ENCODE assay signal across 18 cellular contexts in the genomic region with DNA sequence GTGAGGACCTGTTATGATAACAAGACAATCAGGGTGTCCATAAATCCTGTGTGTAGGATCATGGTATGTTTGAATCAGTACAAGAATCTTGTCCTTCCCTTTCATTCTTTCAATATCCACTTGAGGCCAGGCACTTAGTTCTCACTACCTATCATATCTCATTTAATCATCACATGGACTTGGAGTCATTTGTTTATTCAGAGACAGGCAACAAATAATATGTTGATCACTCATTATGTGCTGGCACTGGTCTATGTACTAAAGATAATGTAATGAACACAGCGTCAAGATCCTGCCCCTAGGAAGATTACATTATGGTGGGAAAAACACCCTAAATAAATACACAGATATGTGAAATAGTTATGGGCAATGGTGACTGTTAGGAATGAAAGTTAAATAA.
DNase-seq lines count a peak whose midpoint lies in the region; ATAC-seq, FAIRE-seq and TF ChIP-seq lines count a peak whose summit lies in the region.
"Had no signal": no experiment of that assay in that cellular context is flagged by ENCODE, and none has a peak within 500 bp of the region (broad histone marks: within the 10 kb centered on the region; RNA-seq: fewer than 3 reads in every experiment).

No MANE protein-coding gene starts in this region.

- POLR2A ChIA-PET in H1 (lab: Charles Lee; ENCODE audit: partially characterized antibody) = no interaction called here

- H3K79me1 ChIP-seq in H1 (ENCODE audit: low read depth, low read length) = no peaks in the 10 kb centered on the region

- TF ChIP-seq CTCF in OCI-LY1 (IDR thresholded peaks at IDR 0.05; ENCODE audit: low read length) = no peak
- no peak for TF ChIP-seq CTCF in H1 (IDR thresholded peaks at IDR 0.05; ENCODE audit: control extremely low read depth in 1 of 3, insufficient read depth in 1 of 3, low read depth in 1 of 3, low read length in 3 of 3)
- no peak for TF ChIP-seq CTCF in heart left ventricle (IDR thresholded peaks at IDR 0.05)

- no peak overlapping the region for H3K4ac ChIP-seq in H1 (replicated peaks; ENCODE audit: insufficient read length, low read depth, low read length)

- H4K91ac ChIP-seq in H1 (replicated peaks; ENCODE audit: insufficient read length, low read length) = no peak overlapping the region

- no peak for TF ChIP-seq RAD21 in H1 (IDR thresholded peaks at IDR 0.05 in 1 of 2, conservative IDR thresholded peaks at IDR 0.05 in 1 of 2; ENCODE audit: low read depth in 2 of 2, low read length in 2 of 2)

- TF ChIP-seq POLR2A in H1 (IDR thresholded peaks at IDR 0.05; ENCODE audit: control extremely low read depth in 1 of 2, low read depth in 2 of 2, low read length in 2 of 2) (no peak), heart left ventricle (IDR thresholded peaks at IDR 0.05) (no peak)

- no peaks in the 10 kb centered on the region for H3K4me1 Mint-ChIP-seq in stimulated activated naive CD8-positive, alpha-beta T cell treated with anti-CD3 and anti-CD28 coated beads, Interleukin-15, Interleukin-2, amounts not matched to agents 100 ng/mL and 50 ng/mL, for 24 hours (ENCODE audit: low read depth)
- no peaks in the 10 kb centered on the region for H3K4me1 Mint-ChIP-seq in stimulated activated naive CD8-positive, alpha-beta T cell treated with anti-CD3 and anti-CD28 coated beads, Interleukin-15, amount 100 ng/mL, for 72 hours

- H3K9ac ChIP-seq in OCI-LY1 (ENCODE audit: low read length) = no peak overlapping the region; the same call in 1 of the 2 replicates
- H3K9ac ChIP-seq in H1 (replicated peaks in 1 of 4; ENCODE audit: extremely low read depth in 1 of 4, low read depth in 3 of 4, low read length in 3 of 4) = no peak overlapping the region

- CTCF ChIA-PET in H1 (lab: Charles Lee; ENCODE audit: partially characterized antibody) = no interaction called here

- H3K14ac ChIP-seq in H1 (ENCODE audit: insufficient read length) = no peak overlapping the region

- no peaks in the 10 kb centered on the region for H3K27me3 Mint-ChIP-seq in stimulated activated naive CD8-positive, alpha-beta T cell treated with anti-CD3 and anti-CD28 coated beads, Interleukin-15, Interleukin-2, amounts not matched to agents 100 ng/mL and 50 ng/mL, for 24 hours
- H3K27me3 Mint-ChIP-seq in stimulated activated naive CD8-positive, alpha-beta T cell treated with anti-CD3 and anti-CD28 coated beads, Interleukin-15, amount 100 ng/mL, for 72 hours = no peaks in the 10 kb centered on the region
- H3K27me3 Mint-ChIP-seq: CD4-positive, alpha-beta T cell had no signal

- H3K9me3 ChIP-seq in OCI-LY1 (ENCODE audit: low read length) = peaks cover 5% of the 10 kb centered on the region; the same call in 1 of the 2 replicates
- H3K9me3 ChIP-seq in H1 (ENCODE audit: insufficient read depth in 2 of 2, low read depth in 1 of 2, low read length in 1 of 2) = no peaks in the 10 kb centered on the region; a peak in 1 of 4 replicates
- no peaks in the 10 kb centered on the region for H3K9me3 ChIP-seq in heart left ventricle
- H3K9me3 ChIP-seq: Caco-2, HAP-1 had no signal

- no peak overlapping the region for H2BK5ac ChIP-seq in H1 (ENCODE audit: low read depth, low read length)

- H3K36me3 Mint-ChIP-seq in stimulated activated naive CD8-positive, alpha-beta T cell treated with anti-CD3 and anti-CD28 coated beads, Interleukin-15, Interleukin-2, amounts not matched to agents 100 ng/mL and 50 ng/mL, for 24 hours (ENCODE audit: low read depth) = no peaks in the 10 kb centered on the region

- no peaks in the 10 kb centered on the region for H3K36me3 ChIP-seq in OCI-LY1 (ENCODE audit: insufficient read depth, low read length)
- H3K36me3 ChIP-seq in H1 (ENCODE audit: control insufficient read depth in 2 of 4, insufficient read depth in 4 of 4, low read length in 3 of 4) = no peaks in the 10 kb centered on the region
- no peaks in the 10 kb centered on the region for H3K36me3 ChIP-seq in heart left ventricle
- H3K36me3 ChIP-seq: HAP-1 had no signal

- no peak overlapping the region for H4K5ac ChIP-seq in H1 (ENCODE audit: insufficient read length, low read depth, low read length)

- ATAC-seq in stimulated activated naive CD8-positive, alpha-beta T cell treated with anti-CD3 and anti-CD28 coated beads, Interleukin-15, amount 100 ng/mL, for 72 hours = no peak
- no peak for ATAC-seq in heart left ventricle
- ATAC-seq: A549 had no signal

- TF ChIP-seq EP300 in H1 (IDR thresholded peaks at IDR 0.05; ENCODE audit: borderline replicate concordance in 1 of 2, low read depth in 2 of 2, low read length in 2 of 2) = no peak

- peak overlapping the region; percentile 26 for H3K27ac Mint-ChIP-seq in stimulated activated naive CD8-positive, alpha-beta T cell treated with anti-CD3 and anti-CD28 coated beads, Interleukin-15, Interleukin-2, amounts not matched to agents 100 ng/mL and 50 ng/mL, for 24 hours
- H3K27ac Mint-ChIP-seq in stimulated activated naive CD8-positive, alpha-beta T cell treated with anti-CD3 and anti-CD28 coated beads, Interleukin-15, amount 100 ng/mL, for 72 hours = no peak overlapping the region
- H3K27ac Mint-ChIP-seq: CD4-positive, alpha-beta T cell had no signal

- H3K4me3 ChIP-seq in OCI-LY1 (ENCODE audit: low read depth, low read length, poor library complexity, severe bottlenecking) = no peak overlapping the region
- H3K4me3 ChIP-seq in H1 (ENCODE audit: extremely low read depth in 1 of 4, insufficient read depth in 2 of 4, low read depth in 3 of 4, low read length in 4 of 4) = no peak overlapping the region
- H3K4me3 ChIP-seq in heart left ventricle = no peak overlapping the region
- H3K4me3 ChIP-seq: A549, HAP-1 had no signal

- no peaks in the 10 kb centered on the region for H3K9me2 ChIP-seq in OCI-LY1 (ENCODE audit: low read depth, low read length)

- no peak overlapping the region for H2BK15ac ChIP-seq in H1 (ENCODE audit: low read length)

- H4K8ac ChIP-seq in H1 (ENCODE audit: extremely low read depth, insufficient read depth, low read length) = no peak overlapping the region

- H2BK20ac ChIP-seq in H1 (ENCODE audit: low read length) = peak overlapping the region; percentile 76; the same call in 1 of the 2 replicates

- H2AK5ac ChIP-seq in H1 (ENCODE audit: low read depth, low read length) = 0 out of 2 replicates have a peak overlapping the region, but pooled peaks have one; percentile 42

- H2BK12ac ChIP-seq in H1 (ENCODE audit: low read depth, low read length) = peak overlapping the region; percentile 54; the same call in 1 of the 2 replicates

- H3K79me2 ChIP-seq in OCI-LY1 (ENCODE audit: insufficient read depth, low read length) (no peaks in the 10 kb centered on the region), H1 (ENCODE audit: control insufficient read depth in 1 of 2, insufficient read depth in 2 of 2, low read length in 2 of 2) (no peaks in the 10 kb centered on the region)

- H3K27me3 ChIP-seq in OCI-LY1 (ENCODE audit: insufficient read depth, low read length) = no peaks in the 10 kb centered on the region
- no peaks in the 10 kb centered on the region for H3K27me3 ChIP-seq in H1 (replicated peaks in 1 of 4; ENCODE audit: control insufficient read depth in 3 of 4, extremely low read depth in 1 of 4, insufficient read depth in 3 of 4, low read length in 3 of 4)
- H3K27me3 ChIP-seq in heart left ventricle = no peaks in the 10 kb centered on the region

- H3F3A ChIP-seq in OCI-LY1 (ENCODE audit: insufficient read depth, low read length) = peaks cover 8% of the 10 kb centered on the region

- no peak overlapping the region for H2BK120ac ChIP-seq in H1 (replicated peaks; ENCODE audit: low read depth, low read length)

- WGBS in H1 (ENCODE audit: extremely low coverage in 1 of 2, insufficient coverage in 1 of 2, insufficient read length in 1 of 2, insufficient replicate concordance in 2 of 2, low coverage in 1 of 2, low lambda C conversion rate in 2 of 2, missing lambda C conversion rate in 1 of 2), 2 experiments = 92% methylated on average over 1 of the region's 1 CpG; no CpG with 5 or more reads in 1 of the 2 experiments
- 86 to 93% (median 90%) methylated on average over 1 of the region's 1 CpG for WGBS in heart left ventricle, 4 donors

- H3K4me3 Mint-ChIP-seq in stimulated activated naive CD8-positive, alpha-beta T cell treated with anti-CD3 and anti-CD28 coated beads, Interleukin-15, Interleukin-2, amounts not matched to agents 100 ng/mL and 50 ng/mL, for 24 hours = no peak overlapping the region
- H3K4me3 Mint-ChIP-seq in stimulated activated naive CD8-positive, alpha-beta T cell treated with anti-CD3 and anti-CD28 coated beads, Interleukin-15, amount 100 ng/mL, for 72 hours = no peak overlapping the region
- H3K4me3 Mint-ChIP-seq: CD4-positive, alpha-beta T cell had no signal

- no peak for FAIRE-seq in H1 (lab: Jason Lieb, UNC)
- FAIRE-seq: A549, D721Med had no signal

- H3K9me3 Mint-ChIP-seq in stimulated activated naive CD8-positive, alpha-beta T cell treated with anti-CD3 and anti-CD28 coated beads, Interleukin-15, Interleukin-2, amounts not matched to agents 100 ng/mL and 50 ng/mL, for 24 hours = no peaks in the 10 kb centered on the region
- H3K9me3 Mint-ChIP-seq in stimulated activated naive CD8-positive, alpha-beta T cell treated with anti-CD3 and anti-CD28 coated beads, Interleukin-15, amount 100 ng/mL, for 72 hours = no peaks in the 10 kb centered on the region
- H3K9me3 Mint-ChIP-seq: CD4-positive, alpha-beta T cell had no signal

- no peak for DNase-seq in stimulated activated naive CD8-positive, alpha-beta T cell treated with anti-CD3 and anti-CD28 coated beads, Interleukin-15, amount 100 ng/mL, for 72 hours
- DNase-seq in H1 (ENCODE audit: low read depth in 1 of 2, low spot score in 2 of 2) (no peak), germinal center (ENCODE audit: low spot score) (no peak), heart left ventricle (no peak), SIG-M5 (lab: John Stamatoyannopoulos, UW) (no peak)
- DNase-seq in activated naive CD4-positive, alpha-beta T cell (lab: John Stamatoyannopoulos, UW) = no peak
- DNase-seq: AML-193; Caco-2; CD4-positive, alpha-beta T cell; GDM1; GOT3 had no signal

- H2AFZ ChIP-seq in OCI-LY1 (ENCODE audit: low read length) = no peak overlapping the region
- H2AFZ ChIP-seq in H1 (ENCODE audit: low read length) = no peak overlapping the region

- H3K4me1 ChIP-seq in OCI-LY1 (ENCODE audit: insufficient read depth, low read length, severe bottlenecking) (peaks cover 55% of the 10 kb centered on the region), H1 (replicated peaks in 1 of 4; ENCODE audit: control insufficient read depth in 3 of 4, insufficient read depth in 4 of 4, low read length in 3 of 4) (peaks cover 0 to 8% (median 4%) of the 10 kb centered on the region in 4 experiments; a peak in 5 of 7 replicates), heart left ventricle (no peaks in the 10 kb centered on the region)
- H3K4me1 ChIP-seq: Caco-2, HAP-1 had no signal

- H3K4me2 ChIP-seq in OCI-LY1 (ENCODE audit: low read length) = no peak overlapping the region
- H3K4me2 ChIP-seq in H1 (ENCODE audit: insufficient read depth in 1 of 2, low read depth in 2 of 2, low read length in 2 of 2) = no peak overlapping the region
- H3K4me2 ChIP-seq: A549 had no signal

- H3K56ac ChIP-seq in H1 (replicated peaks; ENCODE audit: insufficient read length, low read depth, low read length) = no peak overlapping the region

- H3K23ac ChIP-seq in H1 (ENCODE audit: insufficient read length) = no peak overlapping the region

- no peaks in the 10 kb centered on the region for H3K23me2 ChIP-seq in H1 (ENCODE audit: low read depth, low read length)

- intact Hi-C loops in heart left ventricle (cut with DNase I) = no loop called here

- peak overlapping the region; percentile 91 for H3K27ac ChIP-seq in OCI-LY1 (ENCODE audit: low read depth, low read length, poor library complexity, severe bottlenecking)
- H3K27ac ChIP-seq in H1 (ENCODE audit: low read depth, low read length) = no peak overlapping the region
- H3K27ac ChIP-seq in heart left ventricle = no peak overlapping the region
- H3K27ac ChIP-seq: 22Rv1, C4-2B had no signal

- no peak overlapping the region for H3K18ac ChIP-seq in H1 (ENCODE audit: extremely low read depth, low read length)

- H4K20me1 ChIP-seq in OCI-LY1 (ENCODE audit: insufficient read depth, low read length) (no peaks in the 10 kb centered on the region), H1 (replicated peaks in 1 of 2; ENCODE audit: control insufficient read depth in 1 of 2, insufficient read depth in 2 of 2, low read length in 2 of 2) (no peaks in the 10 kb centered on the region)
